ENCODE assay signal across 24 cellular contexts in the genomic region with DNA sequence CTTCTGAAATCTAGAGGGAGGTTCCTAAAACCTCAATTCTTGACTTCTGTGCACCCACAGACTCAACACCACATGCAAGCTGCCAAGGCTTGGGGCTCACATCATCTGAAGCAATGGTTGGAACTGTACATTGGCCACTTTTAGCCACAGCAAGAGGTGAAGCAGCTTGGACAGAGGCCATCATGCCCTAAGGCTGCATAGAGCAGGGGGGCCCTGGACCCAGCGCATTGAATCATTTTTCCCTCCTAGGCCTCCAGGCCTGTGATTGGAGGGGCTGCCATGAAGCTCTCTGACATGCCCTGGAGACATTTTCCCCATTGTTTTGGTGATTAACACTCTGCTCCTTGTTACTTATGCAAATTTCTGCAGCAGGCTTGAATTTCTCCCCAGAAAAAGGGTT.
"Had no signal": no experiment of that assay in that cellular context is flagged by ENCODE, and none has a peak within 500 bp of the region (broad histone marks: within the 10 kb centered on the region; RNA-seq: fewer than 3 reads in every experiment).

No MANE protein-coding gene starts in this region.

- H3K27me3 ChIP-seq: colonic mucosa, esophagus muscularis mucosa, esophagus squamous epithelium, foreskin keratinocyte, gastrocnemius medialis, gastroesophageal sphincter, heart left ventricle, heart right ventricle had no signal

- H3K4me3 Mint-ChIP-seq: dendritic cell treated with granulocyte-macrophage colony-stimulating factor and Interleukin-4, amounts not matched to agents 40 ng/mL and 50 ng/mL, for 4 days; effector memory CD8-positive, alpha-beta T cell had no signal

- H3K27ac ChIP-seq: colonic mucosa, coronary artery, dorsolateral prefrontal cortex, epithelial cell of prostate, esophagus muscularis mucosa, esophagus squamous epithelium, foreskin keratinocyte, gastrocnemius medialis, gastroesophageal sphincter, heart left ventricle, heart right ventricle had no signal

- H3K27me3 Mint-ChIP-seq: dendritic cell treated with granulocyte-macrophage colony-stimulating factor and Interleukin-4, amounts not matched to agents 40 ng/mL and 50 ng/mL, for 4 days; effector memory CD8-positive, alpha-beta T cell had no signal

- H3K27ac Mint-ChIP-seq: dendritic cell treated with granulocyte-macrophage colony-stimulating factor and Interleukin-4, amounts not matched to agents 40 ng/mL and 50 ng/mL, for 4 days; effector memory CD8-positive, alpha-beta T cell had no signal

- H3K36me3 ChIP-seq: colonic mucosa, esophagus muscularis mucosa, esophagus squamous epithelium, gastrocnemius medialis, gastroesophageal sphincter, heart left ventricle, heart right ventricle had no signal

- H3K4me1 ChIP-seq: colonic mucosa, esophagus muscularis mucosa, esophagus squamous epithelium, foreskin keratinocyte, gastrocnemius medialis, gastroesophageal sphincter had no signal

- H3K9me3 ChIP-seq: colonic mucosa, gastrocnemius medialis, gastroesophageal sphincter had no signal

- DNase-seq: colonic mucosa; cortex of kidney; dermis blood vessel endothelial cell; dorsolateral prefrontal cortex; effector CD4-positive, alpha-beta T cell; effector CD8-positive, alpha-beta T cell; effector memory CD4-positive, alpha-beta T cell; effector memory CD8-positive, alpha-beta T cell; erythroblast; esophagus squamous epithelium; foreskin fibroblast; foreskin keratinocyte; foreskin melanocyte; gastrocnemius medialis; glutamatergic neuron; head of caudate nucleus; heart left ventricle; heart right ventricle had no signal

- H3K4me3 ChIP-seq: colonic mucosa, coronary artery, dorsolateral prefrontal cortex, esophagus muscularis mucosa, esophagus squamous epithelium, gastrocnemius medialis, gastroesophageal sphincter, heart left ventricle, heart right ventricle had no signal

- ATAC-seq: effector memory CD8-positive, alpha-beta T cell; esophagus mucosa; foreskin keratinocyte; gastrocnemius medialis; gastroesophageal sphincter; heart left ventricle; heart right ventricle had no signal
